In the genomic region with DNA sequence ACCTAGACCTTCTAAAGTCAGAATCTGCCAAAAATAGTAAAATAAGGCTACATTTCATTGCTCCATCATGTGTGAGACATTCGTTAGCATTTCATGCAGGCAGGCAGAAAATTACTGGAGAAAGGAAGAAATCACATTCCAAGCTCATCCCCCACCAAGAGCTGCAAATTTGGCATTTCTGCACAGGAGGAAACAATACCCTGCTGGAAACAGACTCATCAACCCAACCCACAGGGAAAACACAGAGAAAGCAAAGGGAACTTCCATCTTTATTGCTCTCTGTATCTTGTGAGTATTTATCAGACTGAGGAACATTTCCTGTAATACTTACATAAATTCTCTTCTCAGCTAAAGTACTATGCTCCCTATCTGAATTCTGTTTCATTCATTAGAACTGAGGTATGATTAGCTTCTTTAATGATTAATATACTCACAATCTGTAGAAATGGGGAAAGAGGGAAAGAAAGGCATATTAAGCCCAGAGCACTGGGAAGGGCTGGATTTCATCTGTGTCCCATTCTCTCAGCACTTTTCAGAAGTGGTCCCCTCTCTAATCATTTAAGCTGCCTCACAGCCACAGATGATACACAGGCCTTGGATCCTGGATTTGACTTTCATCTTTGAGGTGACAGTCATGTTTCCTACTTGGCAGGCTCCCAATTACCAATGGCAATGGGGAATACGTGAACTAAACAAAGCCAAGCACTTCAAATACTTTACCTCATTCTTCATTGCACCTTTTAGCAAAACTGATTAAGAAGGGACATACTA, we compare ENCODE assay signal across 2 cellular contexts.
TF ChIP-seq lines count a peak whose summit lies in the region.

No MANE protein-coding gene starts in this region.

TF ChIP-seq in SK-N-SH treated with all-trans-retinoic acid at 6 μM for 48 hours, 23 proteins besides CTCF, POLR2A, EP300 and RAD21 (continued from another document):
- TF ChIP-seq, protein P1, sequence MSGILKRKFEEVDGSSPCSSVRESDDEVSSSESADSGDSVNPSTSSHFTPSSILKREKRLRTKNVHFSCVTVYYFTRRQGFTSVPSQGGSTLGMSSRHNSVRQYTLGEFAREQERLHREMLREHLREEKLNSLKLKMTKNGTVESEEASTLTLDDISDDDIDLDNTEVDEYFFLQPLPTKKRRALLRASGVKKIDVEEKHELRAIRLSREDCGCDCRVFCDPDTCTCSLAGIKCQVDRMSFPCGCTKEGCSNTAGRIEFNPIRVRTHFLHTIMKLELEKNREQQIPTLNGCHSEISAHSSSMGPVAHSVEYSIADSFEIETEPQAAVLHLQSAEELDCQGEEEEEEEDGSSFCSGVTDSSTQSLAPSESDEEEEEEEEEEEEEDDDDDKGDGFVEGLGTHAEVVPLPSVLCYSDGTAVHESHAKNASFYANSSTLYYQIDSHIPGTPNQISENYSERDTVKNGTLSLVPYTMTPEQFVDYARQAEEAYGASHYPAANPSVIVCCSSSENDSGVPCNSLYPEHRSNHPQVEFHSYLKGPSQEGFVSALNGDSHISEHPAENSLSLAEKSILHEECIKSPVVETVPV (CRISPR knock-in tag; IDR thresholded peaks at IDR 0.05), result no peak
- TF ChIP-seq ESRRG (CRISPR knock-in tag; IDR thresholded peaks at IDR 0.05) (no peak), RARB (CRISPR knock-in tag; IDR thresholded peaks at IDR 0.05) (no peak), GLIS3 (CRISPR knock-in tag; IDR thresholded peaks at IDR 0.05) (no peak), PPARA (CRISPR knock-in tag; IDR thresholded peaks at IDR 0.05; ENCODE audit: borderline replicate concordance) (no peak), ZNF70 (CRISPR knock-in tag; IDR thresholded peaks at IDR 0.05) (no peak), ZNF8 (CRISPR knock-in tag; IDR thresholded peaks at IDR 0.05) (no peak), TCF4 (CRISPR knock-in tag; IDR thresholded peaks at IDR 0.05; ENCODE audit: borderline replicate concordance) (no peak), SNAI2 (CRISPR knock-in tag; IDR thresholded peaks at IDR 0.05) (no peak), ZFP3 (CRISPR knock-in tag; IDR thresholded peaks at IDR 0.05) (no peak)
- TF ChIP-seq, protein P2, sequence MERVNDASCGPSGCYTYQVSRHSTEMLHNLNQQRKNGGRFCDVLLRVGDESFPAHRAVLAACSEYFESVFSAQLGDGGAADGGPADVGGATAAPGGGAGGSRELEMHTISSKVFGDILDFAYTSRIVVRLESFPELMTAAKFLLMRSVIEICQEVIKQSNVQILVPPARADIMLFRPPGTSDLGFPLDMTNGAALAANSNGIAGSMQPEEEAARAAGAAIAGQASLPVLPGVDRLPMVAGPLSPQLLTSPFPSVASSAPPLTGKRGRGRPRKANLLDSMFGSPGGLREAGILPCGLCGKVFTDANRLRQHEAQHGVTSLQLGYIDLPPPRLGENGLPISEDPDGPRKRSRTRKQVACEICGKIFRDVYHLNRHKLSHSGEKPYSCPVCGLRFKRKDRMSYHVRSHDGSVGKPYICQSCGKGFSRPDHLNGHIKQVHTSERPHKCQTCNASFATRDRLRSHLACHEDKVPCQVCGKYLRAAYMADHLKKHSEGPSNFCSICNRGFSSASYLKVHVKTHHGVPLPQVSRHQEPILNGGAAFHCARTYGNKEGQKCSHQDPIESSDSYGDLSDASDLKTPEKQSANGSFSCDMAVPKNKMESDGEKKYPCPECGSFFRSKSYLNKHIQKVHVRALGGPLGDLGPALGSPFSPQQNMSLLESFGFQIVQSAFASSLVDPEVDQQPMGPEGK (CRISPR knock-in tag; IDR thresholded peaks at IDR 0.05; ENCODE audit: borderline replicate concordance), result no peak
- TF ChIP-seq, protein P3, sequence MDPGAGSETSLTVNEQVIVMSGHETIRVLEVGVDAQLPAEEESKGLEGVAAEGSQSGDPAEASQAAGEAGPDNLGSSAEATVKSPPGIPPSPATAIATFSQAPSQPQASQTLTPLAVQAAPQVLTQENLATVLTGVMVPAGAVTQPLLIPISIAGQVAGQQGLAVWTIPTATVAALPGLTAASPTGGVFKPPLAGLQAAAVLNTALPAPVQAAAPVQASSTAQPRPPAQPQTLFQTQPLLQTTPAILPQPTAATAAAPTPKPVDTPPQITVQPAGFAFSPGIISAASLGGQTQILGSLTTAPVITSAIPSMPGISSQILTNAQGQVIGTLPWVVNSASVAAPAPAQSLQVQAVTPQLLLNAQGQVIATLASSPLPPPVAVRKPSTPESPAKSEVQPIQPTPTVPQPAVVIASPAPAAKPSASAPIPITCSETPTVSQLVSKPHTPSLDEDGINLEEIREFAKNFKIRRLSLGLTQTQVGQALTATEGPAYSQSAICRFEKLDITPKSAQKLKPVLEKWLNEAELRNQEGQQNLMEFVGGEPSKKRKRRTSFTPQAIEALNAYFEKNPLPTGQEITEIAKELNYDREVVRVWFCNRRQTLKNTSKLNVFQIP (CRISPR knock-in tag; IDR thresholded peaks at IDR 0.05; ENCODE audit: borderline replicate concordance, low read depth), result no peak
- TF ChIP-seq, protein P4, sequence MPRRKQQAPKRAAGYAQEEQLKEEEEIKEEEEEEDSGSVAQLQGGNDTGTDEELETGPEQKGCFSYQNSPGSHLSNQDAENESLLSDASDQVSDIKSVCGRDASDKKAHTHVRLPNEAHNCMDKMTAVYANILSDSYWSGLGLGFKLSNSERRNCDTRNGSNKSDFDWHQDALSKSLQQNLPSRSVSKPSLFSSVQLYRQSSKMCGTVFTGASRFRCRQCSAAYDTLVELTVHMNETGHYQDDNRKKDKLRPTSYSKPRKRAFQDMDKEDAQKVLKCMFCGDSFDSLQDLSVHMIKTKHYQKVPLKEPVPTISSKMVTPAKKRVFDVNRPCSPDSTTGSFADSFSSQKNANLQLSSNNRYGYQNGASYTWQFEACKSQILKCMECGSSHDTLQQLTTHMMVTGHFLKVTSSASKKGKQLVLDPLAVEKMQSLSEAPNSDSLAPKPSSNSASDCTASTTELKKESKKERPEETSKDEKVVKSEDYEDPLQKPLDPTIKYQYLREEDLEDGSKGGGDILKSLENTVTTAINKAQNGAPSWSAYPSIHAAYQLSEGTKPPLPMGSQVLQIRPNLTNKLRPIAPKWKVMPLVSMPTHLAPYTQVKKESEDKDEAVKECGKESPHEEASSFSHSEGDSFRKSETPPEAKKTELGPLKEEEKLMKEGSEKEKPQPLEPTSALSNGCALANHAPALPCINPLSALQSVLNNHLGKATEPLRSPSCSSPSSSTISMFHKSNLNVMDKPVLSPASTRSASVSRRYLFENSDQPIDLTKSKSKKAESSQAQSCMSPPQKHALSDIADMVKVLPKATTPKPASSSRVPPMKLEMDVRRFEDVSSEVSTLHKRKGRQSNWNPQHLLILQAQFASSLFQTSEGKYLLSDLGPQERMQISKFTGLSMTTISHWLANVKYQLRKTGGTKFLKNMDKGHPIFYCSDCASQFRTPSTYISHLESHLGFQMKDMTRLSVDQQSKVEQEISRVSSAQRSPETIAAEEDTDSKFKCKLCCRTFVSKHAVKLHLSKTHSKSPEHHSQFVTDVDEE (CRISPR knock-in tag; IDR thresholded peaks at IDR 0.05), result no peak

TF ChIP-seq in SK-N-SH, 30 proteins besides CTCF, POLR2A, EP300 and RAD21 (continued from another document):
- TF ChIP-seq, protein P5, sequence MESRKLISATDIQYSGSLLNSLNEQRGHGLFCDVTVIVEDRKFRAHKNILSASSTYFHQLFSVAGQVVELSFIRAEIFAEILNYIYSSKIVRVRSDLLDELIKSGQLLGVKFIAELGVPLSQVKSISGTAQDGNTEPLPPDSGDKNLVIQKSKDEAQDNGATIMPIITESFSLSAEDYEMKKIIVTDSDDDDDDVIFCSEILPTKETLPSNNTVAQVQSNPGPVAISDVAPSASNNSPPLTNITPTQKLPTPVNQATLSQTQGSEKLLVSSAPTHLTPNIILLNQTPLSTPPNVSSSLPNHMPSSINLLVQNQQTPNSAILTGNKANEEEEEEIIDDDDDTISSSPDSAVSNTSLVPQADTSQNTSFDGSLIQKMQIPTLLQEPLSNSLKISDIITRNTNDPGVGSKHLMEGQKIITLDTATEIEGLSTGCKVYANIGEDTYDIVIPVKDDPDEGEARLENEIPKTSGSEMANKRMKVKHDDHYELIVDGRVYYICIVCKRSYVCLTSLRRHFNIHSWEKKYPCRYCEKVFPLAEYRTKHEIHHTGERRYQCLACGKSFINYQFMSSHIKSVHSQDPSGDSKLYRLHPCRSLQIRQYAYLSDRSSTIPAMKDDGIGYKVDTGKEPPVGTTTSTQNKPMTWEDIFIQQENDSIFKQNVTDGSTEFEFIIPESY (IDR thresholded peaks at IDR 0.05; ENCODE audit: borderline replicate concordance, low read depth), result no peak
